In the genomic region with DNA sequence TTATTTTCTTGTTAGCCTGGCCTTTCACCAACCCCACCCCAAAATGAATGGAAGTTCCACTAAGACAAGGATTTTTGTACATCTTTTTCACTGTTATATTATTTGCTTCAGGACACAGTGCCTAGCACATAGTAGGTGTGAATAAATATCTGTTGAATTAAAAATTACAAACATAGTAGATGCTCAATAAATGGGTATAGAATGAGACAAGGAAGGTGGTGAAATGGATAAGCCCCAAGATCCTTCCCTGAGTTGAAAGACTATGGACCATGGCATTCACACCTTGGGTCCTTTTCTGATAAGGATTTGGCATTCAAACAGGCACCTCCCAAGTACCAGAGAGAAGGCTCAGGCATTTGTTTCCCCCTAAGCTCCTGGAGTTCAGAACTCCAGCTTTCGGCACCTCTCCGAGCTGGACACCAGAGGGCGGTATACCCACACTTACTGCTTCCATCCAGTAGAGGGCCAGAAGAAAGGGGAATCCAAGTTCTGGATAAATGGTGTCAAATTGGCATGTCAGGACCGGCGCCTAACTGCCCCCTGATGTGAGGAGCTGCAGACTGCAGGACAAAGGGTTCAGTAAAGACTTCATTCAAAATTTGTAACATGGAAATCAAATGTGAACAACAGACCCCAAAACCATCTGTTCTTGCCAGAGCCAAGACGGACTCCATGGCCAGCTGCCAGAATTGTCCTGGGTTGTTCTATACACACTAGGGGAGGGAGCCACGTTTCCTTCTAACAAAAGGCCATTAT, we compare ENCODE assay signal across 8 cellular contexts.
DNase-seq lines count a peak whose midpoint lies in the region; ATAC-seq and TF ChIP-seq lines count a peak whose summit lies in the region.

No MANE protein-coding gene starts in this region.

- peak; percentile 75 for DNase-seq in AG08396 (ENCODE audit: low spot score)
- DNase-seq in NCI-H748 (lab: John Stamatoyannopoulos, UW; ENCODE audit: unreplicated experiment): peak; percentile 86
- DNase-seq in activated CD8-positive, alpha-beta memory T cell treated with anti-CD3 and anti-CD28 coated beads for 4 hours (ENCODE audit: low read depth in 2 of 2): peak; percentile 2 to 26
- peak; percentile 65 for DNase-seq in endothelial cell (ENCODE audit: low spot score)
- peak; percentile 53 to 72 (median 64) for DNase-seq in mucosa of descending colon
- peak; percentile 66 for DNase-seq in stimulated activated CD8-positive, alpha-beta memory T cell treated with anti-CD3 and anti-CD28 coated beads, Interleukin-4, amount 100 ng/mL, for 48 hours

- H3K27ac Mint-ChIP-seq in endothelial cell (ENCODE audit: unreplicated experiment): no peak overlapping the region

- H3K4me1 ChIP-seq in mucosa of descending colon (ENCODE audit: low read depth): no peaks in the 10 kb centered on the region

- intact Hi-C loops in mucosa of descending colon (cut with DNase I, micrococcal nuclease): no loop called here

- no peaks in the 10 kb centered on the region for H3K9me3 Mint-ChIP-seq in endothelial cell (ENCODE audit: unreplicated experiment)

- TF ChIP-seq CTCF in endothelial cell (IDR thresholded peaks at IDR 0.05; ENCODE audit: unreplicated experiment) (peak; percentile 97), mucosa of descending colon (IDR thresholded peaks at IDR 0.05) (peak; percentile 66)

- H3K4me3 ChIP-seq in mucosa of descending colon: no peak overlapping the region

- H3K4me3 Mint-ChIP-seq in endothelial cell (ENCODE audit: unreplicated experiment): no peak overlapping the region

- H3K4me1 Mint-ChIP-seq in endothelial cell (ENCODE audit: unreplicated experiment): peaks cover 5% of the 10 kb centered on the region

- no peaks in the 10 kb centered on the region for H3K36me3 ChIP-seq in mucosa of descending colon (ENCODE audit: low read depth)

- peak; percentile 88 for ATAC-seq in GM18867 (IDR thresholded peaks at IDR 0.05; ENCODE audit: unreplicated experiment)
- peak; percentile 89 for ATAC-seq in HG03378 (IDR thresholded peaks at IDR 0.05; ENCODE audit: unreplicated experiment)
- peak; percentile 96 for ATAC-seq in mucosa of descending colon

- H3K27me3 Mint-ChIP-seq in endothelial cell (ENCODE audit: unreplicated experiment): peaks cover 1% of the 10 kb centered on the region

- H3K9me3 ChIP-seq in mucosa of descending colon: no peaks in the 10 kb centered on the region

- H3K36me3 Mint-ChIP-seq in endothelial cell (ENCODE audit: low read depth, unreplicated experiment): no peaks in the 10 kb centered on the region

Comparison
In these comparisons a context has a peak if more than half of its experiments do, and no peak if none do; other contexts are left out.
1. DNase-seq: peak in every context shown above with its lines; median percentile 86 in NCI-H748; 75 in AG08396; 66 in stimulated activated CD8-positive, alpha-beta memory T cell treated with anti-CD3 and anti-CD28 coated beads, Interleukin-4, amount 100 ng/mL, for 48 hours; 65 in endothelial cell; 64 in mucosa of descending colon; 14 in activated CD8-positive, alpha-beta memory T cell treated with anti-CD3 and anti-CD28 coated beads for 4 hours.